In genomic region chr10:102781921-102782542, GRCh38 we compare ENCODE assay signal across 11 cellular contexts. TPM values are rescaled to one million over a fixed set of nuclear protein-coding genes. Genes with fewer than 3 reads are reported as not detected.
DNase-seq lines count a peak whose midpoint lies in the region; ATAC-seq and TF ChIP-seq lines count a peak whose summit lies in the region.
"Had no signal": no experiment of that assay in that cellular context is flagged by ENCODE, and none has a peak within 500 bp of the region (broad histone marks: within the 10 kb centered on the region; RNA-seq: fewer than 3 reads in every experiment).

No MANE protein-coding gene starts in this region.

- H3K9me3 Mint-ChIP-seq in chondrocyte (ENCODE audit: low read depth) = no peaks in the 10 kb centered on the region
- H3K9me3 Mint-ChIP-seq: T-helper 2 cell treated with Interferon-gamma antibody and Interleukin-4, amounts not matched to agents 5 μg/mL and 100 μg/mL, for 36 hours had no signal

- H3K4me3 ChIP-seq in MG63 = no peak overlapping the region
- H3K4me3 ChIP-seq in stomach = peak overlapping the region in 1 of 4 donors; percentile 9
- no peak overlapping the region for H3K4me3 ChIP-seq in mucosa of descending colon

- intact Hi-C loops in stomach (cut with DNase I; ENCODE audit: low total_unique reads) = no loop called here
- intact Hi-C loops in mucosa of descending colon (cut with DNase I, micrococcal nuclease) = no loop called here

- no peaks in the 10 kb centered on the region for H3K27me3 Mint-ChIP-seq in chondrocyte (ENCODE audit: low read depth)

- TF ChIP-seq CTCF in chondrocyte (IDR thresholded peaks at IDR 0.05) = no peak
- TF ChIP-seq CTCF in stomach (IDR thresholded peaks at IDR 0.05) = no peak
- no peak for TF ChIP-seq CTCF in mucosa of descending colon (IDR thresholded peaks at IDR 0.05)

- H3K9me3 ChIP-seq in MG63 = no peaks in the 10 kb centered on the region
- H3K9me3 ChIP-seq in stomach = no peaks in the 10 kb centered on the region
- H3K9me3 ChIP-seq in mucosa of descending colon = no peaks in the 10 kb centered on the region

- no peak for ATAC-seq in mucosa of descending colon

- peaks cover 3% of the 10 kb centered on the region for H3K36me3 Mint-ChIP-seq in chondrocyte (ENCODE audit: low read depth)

- peaks cover 76 to 98% (median 88%) of the 10 kb centered on the region in 4 donors for H3K4me1 ChIP-seq in stomach
- peaks cover 5% of the 10 kb centered on the region for H3K4me1 ChIP-seq in mucosa of descending colon (ENCODE audit: low read depth)

- H3K27me3 ChIP-seq in MG63 (no peaks in the 10 kb centered on the region), stomach (no peaks in the 10 kb centered on the region)

- WGBS in stomach, 5 donors = 62 to 71% (median 67%) methylated on average over 6 of the region's 6 CpGs

- TF ChIP-seq EP300 in stomach (IDR thresholded peaks at IDR 0.05) = no peak

- peak overlapping the region; percentile 72 to 92 (median 89) for H3K27ac ChIP-seq in stomach

- DNase-seq in MG63 (peak; percentile 4), chondrocyte (ENCODE audit: low spot score) (no peak), left kidney (ENCODE audit: low read depth, low spot score) (peak; percentile 86), stomach (no peak), globus pallidus (ENCODE audit: low spot score) (no peak), mucosa of descending colon (no peak)
- DNase-seq in activated CD4-positive, alpha-beta T cell treated with anti-CD3 and anti-CD28 coated beads, Interleukin-2, amount 50 U/mL, for 1 hour = no peak
- DNase-seq in NK-92 treated with Interleukin-12 subunit alpha and Interleukin-12 subunit beta, amount 100 ng/mL, for 24 hours (lab: John Stamatoyannopoulos, UW) = no peak
- DNase-seq: activated effector memory CD4-positive, alpha-beta T cell treated with Interleukin-2 at 50 U/mL for 16 hours; posterior cingulate gyrus had no signal

- peaks cover 88% of the 10 kb centered on the region for H3K4me1 Mint-ChIP-seq in chondrocyte (ENCODE audit: low read depth)

- no peak for TF ChIP-seq POLR2A in stomach (IDR thresholded peaks at IDR 0.05)

- H3K36me3 ChIP-seq in MG63 = no peaks in the 10 kb centered on the region
- no peaks in the 10 kb centered on the region for H3K36me3 ChIP-seq in stomach
- H3K36me3 ChIP-seq in mucosa of descending colon (ENCODE audit: low read depth) = no peaks in the 10 kb centered on the region

- H3K27ac Mint-ChIP-seq in chondrocyte (ENCODE audit: unreplicated experiment) = peak overlapping the region; percentile 97
- H3K27ac Mint-ChIP-seq: T-helper 2 cell treated with Interferon-gamma antibody and Interleukin-4, amounts not matched to agents 5 μg/mL and 100 μg/mL, for 36 hours had no signal

- peak overlapping the region; percentile 42 for H3K4me3 Mint-ChIP-seq in chondrocyte (ENCODE audit: unreplicated experiment)
- H3K4me3 Mint-ChIP-seq: T-helper 2 cell treated with Interferon-gamma antibody and Interleukin-4, amounts not matched to agents 5 μg/mL and 100 μg/mL, for 36 hours had no signal

RNA-seq across cellular contexts. Expression of gene WBP1L, which starts 38.3 kb away (rescaled TPM):
- 8.3 and 10.9 TPM in 2 replicates for total RNA-seq in MG63 (2014; rRNA removed; shearing (Covaris generic); ENCODE audit: low replicate concordance)
- total RNA-seq in chondrocyte = 95.3 to 97.1 TPM (median 95.8 TPM) in 3 replicates
- total RNA-seq in stomach = 100 to 1,000 TPM in 1 of 5 donors, 10 to 100 TPM in 4; 25.5 to 140 (median 43.3) TPM
- polyA plus RNA-seq in stomach = 10 to 100 TPM; 15.1 to 27.5 (median 25.4) TPM
- total RNA-seq in mucosa of descending colon = 10 to 100 TPM; 38.9 to 61.3 (median 51.0) TPM

RNA-seq across cellular contexts. Expression of gene CYP17A1, which starts 55.2 kb away (rescaled TPM):
- total RNA-seq in MG63 (2014; rRNA removed; shearing (Covaris generic); ENCODE audit: low replicate concordance) = not detected in 2 replicates
- total RNA-seq in chondrocyte = not detected in 3 replicates
- total RNA-seq in stomach = not detected
- 100 to 1,000 TPM in 1 of 3 donors, under 1 TPM in 2; 0.30 to 106 (median 0.37) TPM for polyA plus RNA-seq in stomach
- under 1 TPM in 1 of 3 donors, not detected in 2; 0.96 TPM for total RNA-seq in mucosa of descending colon

Comparison
In these comparisons a context has a peak if more than half of its experiments do, and no peak if none do; other contexts are left out.
1. DNase-seq: peak in MG63 (single experiment) and left kidney (single experiment); none in chondrocyte (single experiment), stomach (single experiment), activated CD4-positive, alpha-beta T cell treated with anti-CD3 and anti-CD28 coated beads, Interleukin-2, amount 50 U/mL, for 1 hour (single experiment), globus pallidus (single experiment), mucosa of descending colon (0 of 3) and NK-92 treated with Interleukin-12 subunit alpha and Interleukin-12 subunit beta, amount 100 ng/mL, for 24 hours (single experiment).